In genomic region chr17:81854974-81855774, GRCh38 we compare ENCODE assay signal across 14 cellular contexts. TPM values are rescaled to one million over a fixed set of nuclear protein-coding genes. Genes with fewer than 3 reads are reported as not detected.
DNase-seq lines count a peak whose midpoint lies in the region; ATAC-seq and TF ChIP-seq lines count a peak whose summit lies in the region.
"Had no signal": no experiment of that assay in that cellular context is flagged by ENCODE, and none has a peak within 500 bp of the region (broad histone marks: within the 10 kb centered on the region; RNA-seq: fewer than 3 reads in every experiment).

No MANE protein-coding gene starts in this region.

- peaks cover 67% of the 10 kb centered on the region for H3K36me3 ChIP-seq in suprapubic skin

- TF ChIP-seq CTCF in VCaP (conservative IDR thresholded peaks at IDR 0.05), result peak; percentile 18; the same call in 1 of the 2 replicates
- TF ChIP-seq CTCF in foreskin keratinocyte (conservative IDR thresholded peaks at IDR 0.05), result peak; percentile 70
- peak in 1 of 2 donors; percentile 13 for TF ChIP-seq CTCF in suprapubic skin (IDR thresholded peaks at IDR 0.05)
- TF ChIP-seq CTCF in GM13976 (IDR thresholded peaks at IDR 0.05; ENCODE audit: borderline replicate concordance, control extremely low read depth, extremely low read depth, insufficient read depth, missing control alignments), result no peak

- H3K27me3 Mint-ChIP-seq in activated naive CD4-positive, alpha-beta T cell treated with anti-CD3 and anti-CD28 coated beads for 36 hours (ENCODE audit: low read depth), result no peaks in the 10 kb centered on the region

- intact Hi-C loops in activated naive CD4-positive, alpha-beta T cell treated with anti-CD3 and anti-CD28 coated beads for 36 hours (cut with micrococcal nuclease), result no loop called here

- H3K27me3 ChIP-seq in foreskin keratinocyte (no peaks in the 10 kb centered on the region), suprapubic skin (no peaks in the 10 kb centered on the region)
- H3K27me3 ChIP-seq: gastroesophageal sphincter had no signal

- in situ Hi-C loops in GM13976 (cut with MboI; ENCODE audit: low sequenced_read_pairs, unreplicated experiment), result no loop called here

- H3K27ac ChIP-seq in VCaP (peak overlapping the region; percentile 100), foreskin keratinocyte (no peak overlapping the region), suprapubic skin (peak overlapping the region; percentile 79)
- H3K27ac ChIP-seq: gastroesophageal sphincter had no signal

- 36% methylated on average over 18 of the region's 29 CpGs for WGBS in suprapubic skin

- peak; percentile 19 for DNase-seq in activated naive CD4-positive, alpha-beta T cell treated with anti-CD3 and anti-CD28 coated beads for 36 hours
- no peak for DNase-seq in activated naive CD4-positive, alpha-beta T cell (lab: John Stamatoyannopoulos, UW)
- peak in 1 of 2 donors; percentile 66 for DNase-seq in foreskin keratinocyte
- DNase-seq in suprapubic skin (ENCODE audit: low spot score in 2 of 2), result no peak
- DNase-seq in GM13976 (ENCODE audit: low spot score), result no peak
- DNase-seq: cerebellar nuclear complex; NCI-H2107; occipital lobe; stimulated activated CD4-positive, alpha-beta T cell treated with anti-CD3 and anti-CD28 coated beads, Interleukin-2, amount 100 ng/mL, for 48 hours had no signal

- peaks cover 32% of the 10 kb centered on the region for H3K4me1 Mint-ChIP-seq in activated naive CD4-positive, alpha-beta T cell treated with anti-CD3 and anti-CD28 coated beads for 36 hours (ENCODE audit: low read depth)

- no peak overlapping the region for H3K4me3 Mint-ChIP-seq in activated naive CD4-positive, alpha-beta T cell treated with anti-CD3 and anti-CD28 coated beads for 36 hours
- H3K4me3 Mint-ChIP-seq: activated T-helper 1 cell treated with anti-CD3 and anti-CD28 coated beads, Interleukin-12 subunit alpha, Interleukin-12 subunit beta, Interleukin-2, Interleukin-4 antibody, amounts not matched to agents 30 ng/mL and 10 ng/mL and 1 ng/mL, durations not matched to agents 14 hours and 24 hours and 36 hours had no signal

- no peaks in the 10 kb centered on the region for H3K9me3 Mint-ChIP-seq in activated naive CD4-positive, alpha-beta T cell treated with anti-CD3 and anti-CD28 coated beads for 36 hours
- H3K9me3 Mint-ChIP-seq: activated T-helper 1 cell treated with anti-CD3 and anti-CD28 coated beads, Interleukin-12 subunit alpha, Interleukin-12 subunit beta, Interleukin-2, Interleukin-4 antibody, amounts not matched to agents 30 ng/mL and 10 ng/mL and 1 ng/mL, durations not matched to agents 14 hours and 24 hours and 36 hours had no signal

- H3K36me3 Mint-ChIP-seq in activated naive CD4-positive, alpha-beta T cell treated with anti-CD3 and anti-CD28 coated beads for 36 hours (ENCODE audit: low read depth), result peaks cover 41% of the 10 kb centered on the region

- H3K4me1 ChIP-seq in foreskin keratinocyte (peaks cover 4% of the 10 kb centered on the region), suprapubic skin (peaks cover 59% of the 10 kb centered on the region)

- ATAC-seq in foreskin keratinocyte (peak; percentile 65), GM21619 (IDR thresholded peaks at IDR 0.05; ENCODE audit: unreplicated experiment) (no peak), HG03196 (IDR thresholded peaks at IDR 0.05; ENCODE audit: unreplicated experiment) (no peak)
- ATAC-seq: gastroesophageal sphincter had no signal

- CTCF ChIA-PET in activated naive CD4-positive, alpha-beta T cell treated with anti-CD3 and anti-CD28 coated beads for 36 hours (lab: Charles Lee), result interaction anchor here (0.5 to 0.7 kb wide), 3 partner anchors 121 to 401 kb away, joined by 3 to 6 read pairs (median 4); no protein-coding TSS in a partner anchor

- no peaks in the 10 kb centered on the region for H3K9me3 ChIP-seq in suprapubic skin
- H3K9me3 ChIP-seq: gastroesophageal sphincter had no signal

- no peak for TF ChIP-seq POLR2A in suprapubic skin (IDR thresholded peaks at IDR 0.05)

- H3K4me3 ChIP-seq in suprapubic skin, result no peak overlapping the region
- H3K4me3 ChIP-seq: gastroesophageal sphincter had no signal

- no peak for TF ChIP-seq EP300 in suprapubic skin (IDR thresholded peaks at IDR 0.05)

- no peak overlapping the region for H3K27ac Mint-ChIP-seq in activated naive CD4-positive, alpha-beta T cell treated with anti-CD3 and anti-CD28 coated beads for 36 hours
- H3K27ac Mint-ChIP-seq: activated T-helper 1 cell treated with anti-CD3 and anti-CD28 coated beads, Interleukin-12 subunit alpha, Interleukin-12 subunit beta, Interleukin-2, Interleukin-4 antibody, amounts not matched to agents 30 ng/mL and 10 ng/mL and 1 ng/mL, durations not matched to agents 14 hours and 24 hours and 36 hours had no signal

RNA-seq across cellular contexts. Expression of gene P4HB, which starts 5.2 kb away (rescaled TPM):
- 100 to 1,000 TPM; 273 to 276 TPM for total RNA-seq in activated naive CD4-positive, alpha-beta T cell treated with anti-CD3 and anti-CD28 coated beads for 36 hours
- 617 and 692 TPM in 2 replicates for total RNA-seq in foreskin keratinocyte
- polyA plus RNA-seq in foreskin keratinocyte, result 632 and 778 TPM in 2 replicates
- total RNA-seq in suprapubic skin, result 1,000 to 10,000 TPM in 1 of 4 donors, 100 to 1,000 TPM in 3; 521 to 1,041 (median 898) TPM

RNA-seq across cellular contexts. Expression of gene ARHGDIA, which starts 16.0 kb away (rescaled TPM):
- total RNA-seq in activated naive CD4-positive, alpha-beta T cell treated with anti-CD3 and anti-CD28 coated beads for 36 hours, result 100 to 1,000 TPM; 355 to 389 TPM
- total RNA-seq in foreskin keratinocyte (574 and 576 TPM in 2 replicates), suprapubic skin (100 to 1,000 TPM; 157 to 202 (median 180) TPM)
- polyA plus RNA-seq in foreskin keratinocyte, result 644 and 645 TPM in 2 replicates

RNA-seq across cellular contexts. Expression of gene PPP1R27, which starts 20.3 kb away (rescaled TPM):
- total RNA-seq in activated naive CD4-positive, alpha-beta T cell treated with anti-CD3 and anti-CD28 coated beads for 36 hours, result not detected
- total RNA-seq in foreskin keratinocyte (not detected in 2 replicates), suprapubic skin (1 to 10 TPM in 1 of 4 donors, not detected in 3; 1.3 TPM)
- polyA plus RNA-seq in foreskin keratinocyte, result 0.07 and 0.14 TPM in 2 replicates
- total RNA-seq: activated T-helper 1 cell treated with anti-CD3 and anti-CD28 coated beads, Interleukin-12 subunit alpha, Interleukin-12 subunit beta, Interleukin-2, Interleukin-4 antibody, amounts not matched to agents 30 ng/mL and 10 ng/mL and 1 ng/mL, durations not matched to agents 14 hours and 24 hours and 36 hours; gastroesophageal sphincter; occipital lobe had no signal

RNA-seq across cellular contexts. Expression of gene MCRIP1, which starts 22.1 kb away (rescaled TPM):
- 10 to 100 TPM; 53.7 to 55.6 TPM for total RNA-seq in activated naive CD4-positive, alpha-beta T cell treated with anti-CD3 and anti-CD28 coated beads for 36 hours
- total RNA-seq in foreskin keratinocyte (59.3 and 63.6 TPM in 2 replicates), suprapubic skin (10 to 100 TPM; 20.3 to 29.3 (median 27.4) TPM)
- polyA plus RNA-seq in foreskin keratinocyte, result 93.7 and 106 TPM in 2 replicates

RNA-seq across cellular contexts. Expression of gene ALYREF, which starts 36.2 kb away (rescaled TPM):
- 100 to 1,000 TPM; 213 to 217 TPM for total RNA-seq in activated naive CD4-positive, alpha-beta T cell treated with anti-CD3 and anti-CD28 coated beads for 36 hours
- 115 and 140 TPM in 2 replicates for total RNA-seq in foreskin keratinocyte
- polyA plus RNA-seq in foreskin keratinocyte, result 142 and 156 TPM in 2 replicates
- 100 to 1,000 TPM in 2 of 4 donors, 10 to 100 TPM in 2; 43.0 to 110 (median 96.3) TPM for total RNA-seq in suprapubic skin
